19 cellular contexts compared by ENCODE assay signal in genomic region chr11:61011239-61011870, GRCh38. TPM values are rescaled to one million over a fixed set of nuclear protein-coding genes. Genes with fewer than 3 reads are reported as not detected.
DNase-seq lines count a peak whose midpoint lies in the region; ATAC-seq lines count a peak whose summit lies in the region.
"Had no signal": no experiment of that assay in that cellular context is flagged by ENCODE, and none has a peak within 500 bp of the region (broad histone marks: within the 10 kb centered on the region; RNA-seq: fewer than 3 reads in every experiment).

No MANE protein-coding gene starts in this region.

- no peak overlapping the region for H3K4me3 ChIP-seq in BLaER1 treated with 17β-estradiol and CSF1 and Interleukin-3, amounts not matched to agents 10 nM and 100 nM
- H3K4me3 ChIP-seq in CD4-positive, alpha-beta memory T cell (ENCODE audit: low read length in 2 of 2) = no peak overlapping the region
- no peak overlapping the region for H3K4me3 ChIP-seq in naive thymus-derived CD4-positive, alpha-beta T cell (ENCODE audit: low read length)
- H3K4me3 ChIP-seq: lung, pancreas, sigmoid colon, upper lobe of left lung had no signal

- DNase-seq in CD4-positive, alpha-beta memory T cell = peak in 1 of 5 donors; percentile 23
- no peak for DNase-seq in activated T-helper 2 cell treated with anti-CD3 and anti-CD28 coated beads, Interferon-gamma antibody, Interleukin-2, Interleukin-4, amounts not matched to agents 10 μg/mL and 5 μg/mL and 100 μg/mL, durations not matched to agents 14 hours and 24 hours and 36 hours (ENCODE audit: low spot score)
- DNase-seq in naive thymus-derived CD4-positive, alpha-beta T cell = no peak
- DNase-seq in NCI-H774 (lab: John Stamatoyannopoulos, UW) = no peak
- DNase-seq in SIG-M5 (lab: John Stamatoyannopoulos, UW) = no peak
- no peak for DNase-seq in NCI-H187 (lab: John Stamatoyannopoulos, UW)
- DNase-seq: activated B cell treated with CpG ODN at 0.5 μM for 24 hours; activated naive CD8-positive, alpha-beta T cell treated with anti-CD3 and anti-CD28 coated beads, Interleukin-2, amount 10 ng/mL, durations not matched to agents 7 days and 5 days; cortex of kidney; H9; NCI-H1092 treated with DMSO at 0.1 percent for 48 hours; NCI-H524 treated with DMSO at 0.1 percent for 48 hours; sigmoid colon; stimulated activated CD4-positive, alpha-beta T cell treated with anti-CD3 and anti-CD28 coated beads, Interleukin-1b, Interleukin-23, amount 100 ng/mL, for 48 hours; T-cell had no signal

- peak overlapping the region; percentile 65 to 87 (median 76) for H3K4me2 ChIP-seq in BLaER1 treated with 17β-estradiol and CSF1 and Interleukin-3, amounts not matched to agents 10 nM and 100 nM

- peaks cover 55 to 87% of the 10 kb centered on the region in 2 donors for H3K36me3 Mint-ChIP-seq in CD4-positive, alpha-beta memory T cell
- H3K36me3 Mint-ChIP-seq in activated T-helper 2 cell treated with anti-CD3 and anti-CD28 coated beads, Interferon-gamma antibody, Interleukin-2, Interleukin-4, amounts not matched to agents 10 μg/mL and 5 μg/mL and 100 μg/mL, durations not matched to agents 14 hours and 24 hours and 36 hours (ENCODE audit: low read depth) = peaks cover 90% of the 10 kb centered on the region
- H3K36me3 Mint-ChIP-seq in naive thymus-derived CD4-positive, alpha-beta T cell = peaks cover 7 to 55% (median 37%) of the 10 kb centered on the region in 5 donors

- H3K9ac ChIP-seq in BLaER1 treated with 17β-estradiol and CSF1 and Interleukin-3, amounts not matched to agents 10 nM and 100 nM = peak overlapping the region in 4 of 11 experiments; percentile 32 to 65 (median 46); a peak in 4 of 22 replicates

- no peaks in the 10 kb centered on the region; a peak in 1 of 22 replicates for H4K20me1 ChIP-seq in BLaER1 treated with 17β-estradiol and CSF1 and Interleukin-3, amounts not matched to agents 10 nM and 100 nM

- CTCF ChIA-PET in CD4-positive, alpha-beta memory T cell (lab: Charles Lee; ENCODE audit: partially characterized antibody) = interaction anchor here (1.0 to 1.7 kb wide), 3 partner anchors 26 to 176 kb away, joined by 4 to 6 read pairs (median 4); no protein-coding TSS in a partner anchor
- CTCF ChIA-PET in naive thymus-derived CD4-positive, alpha-beta T cell (lab: Charles Lee) = interaction anchor here (0.6 to 0.9 kb wide), 3 partner anchors 9 to 40 kb away, joined by 3 to 4 read pairs (median 3); partner anchors contain the start of gene CD6

- H3K9me3 ChIP-seq in BLaER1 treated with 17β-estradiol and CSF1 and Interleukin-3, amounts not matched to agents 10 nM and 100 nM (replicated peaks in 1 of 11) = no peaks in the 10 kb centered on the region
- no peaks in the 10 kb centered on the region for H3K9me3 ChIP-seq in CD4-positive, alpha-beta memory T cell (ENCODE audit: control insufficient read depth in 1 of 2, low read length in 2 of 2)
- H3K9me3 ChIP-seq in naive thymus-derived CD4-positive, alpha-beta T cell (ENCODE audit: control insufficient read depth in 2 of 3, low read length in 3 of 3) = no peaks in the 10 kb centered on the region
- H3K9me3 ChIP-seq: pancreas, sigmoid colon, upper lobe of left lung had no signal

- peaks cover 0 to 6% (median 0%) of the 10 kb centered on the region in 8 donors for H3K9me3 Mint-ChIP-seq in CD4-positive, alpha-beta memory T cell
- no peaks in the 10 kb centered on the region for H3K9me3 Mint-ChIP-seq in activated T-helper 2 cell treated with anti-CD3 and anti-CD28 coated beads, Interferon-gamma antibody, Interleukin-2, Interleukin-4, amounts not matched to agents 10 μg/mL and 5 μg/mL and 100 μg/mL, durations not matched to agents 14 hours and 24 hours and 36 hours
- no peaks in the 10 kb centered on the region for H3K9me3 Mint-ChIP-seq in naive thymus-derived CD4-positive, alpha-beta T cell
- H3K9me3 Mint-ChIP-seq: activated B cell treated with CpG ODN at 0.5 μM for 24 hours; activated naive CD8-positive, alpha-beta T cell treated with anti-CD3 and anti-CD28 coated beads, Interleukin-2, amount 10 ng/mL, durations not matched to agents 7 days and 5 days; H9; T-cell had no signal

- peak overlapping the region in 6 of 7 donors; percentile 27 to 99 (median 44) for H3K27ac Mint-ChIP-seq in CD4-positive, alpha-beta memory T cell
- peak overlapping the region; percentile 80 for H3K27ac Mint-ChIP-seq in activated T-helper 2 cell treated with anti-CD3 and anti-CD28 coated beads, Interferon-gamma antibody, Interleukin-2, Interleukin-4, amounts not matched to agents 10 μg/mL and 5 μg/mL and 100 μg/mL, durations not matched to agents 14 hours and 24 hours and 36 hours
- H3K27ac Mint-ChIP-seq in naive thymus-derived CD4-positive, alpha-beta T cell = peak overlapping the region; percentile 46 to 93 (median 86)
- H3K27ac Mint-ChIP-seq: activated B cell treated with CpG ODN at 0.5 μM for 24 hours, H9 had no signal

- no peak overlapping the region for H3K4me3 Mint-ChIP-seq in CD4-positive, alpha-beta memory T cell
- no peak overlapping the region for H3K4me3 Mint-ChIP-seq in activated T-helper 2 cell treated with anti-CD3 and anti-CD28 coated beads, Interferon-gamma antibody, Interleukin-2, Interleukin-4, amounts not matched to agents 10 μg/mL and 5 μg/mL and 100 μg/mL, durations not matched to agents 14 hours and 24 hours and 36 hours (ENCODE audit: low read depth)
- peak overlapping the region in 2 of 10 donors; percentile 18 to 22 for H3K4me3 Mint-ChIP-seq in naive thymus-derived CD4-positive, alpha-beta T cell
- H3K4me3 Mint-ChIP-seq: activated naive CD8-positive, alpha-beta T cell treated with anti-CD3 and anti-CD28 coated beads, Interleukin-2, amount 10 ng/mL, durations not matched to agents 7 days and 5 days; H9 had no signal

- H3K4me1 ChIP-seq in BLaER1 treated with 17β-estradiol and CSF1 and Interleukin-3, amounts not matched to agents 10 nM and 100 nM = peaks cover 32 to 54% (median 39%) of the 10 kb centered on the region in 10 experiments
- H3K4me1 ChIP-seq in CD4-positive, alpha-beta memory T cell (ENCODE audit: insufficient read depth, low read length) = peaks cover 35% of the 10 kb centered on the region
- H3K4me1 ChIP-seq in naive thymus-derived CD4-positive, alpha-beta T cell (ENCODE audit: control insufficient read depth in 2 of 2, insufficient read depth in 2 of 2, low read length in 2 of 2) = peaks cover 0 to 40% of the 10 kb centered on the region in 2 donors

- H3K27me3 ChIP-seq in BLaER1 treated with 17β-estradiol and CSF1 and Interleukin-3, amounts not matched to agents 10 nM and 100 nM = peaks cover 26 to 32% (median 29%) of the 10 kb centered on the region in 11 experiments
- H3K27me3 ChIP-seq in CD4-positive, alpha-beta memory T cell (ENCODE audit: insufficient read depth, low read length) = no peaks in the 10 kb centered on the region
- no peaks in the 10 kb centered on the region for H3K27me3 ChIP-seq in naive thymus-derived CD4-positive, alpha-beta T cell (ENCODE audit: control insufficient read depth in 2 of 2, insufficient read depth in 2 of 2, low read length in 2 of 2)
- H3K27me3 ChIP-seq: pancreas had no signal

- H3K4me1 Mint-ChIP-seq in CD4-positive, alpha-beta memory T cell = peaks cover 14 to 55% (median 34%) of the 10 kb centered on the region in 4 donors
- H3K4me1 Mint-ChIP-seq in activated T-helper 2 cell treated with anti-CD3 and anti-CD28 coated beads, Interferon-gamma antibody, Interleukin-2, Interleukin-4, amounts not matched to agents 10 μg/mL and 5 μg/mL and 100 μg/mL, durations not matched to agents 14 hours and 24 hours and 36 hours (ENCODE audit: low read depth) = peaks cover 28% of the 10 kb centered on the region
- peaks cover 36 to 72% (median 62%) of the 10 kb centered on the region in 7 donors for H3K4me1 Mint-ChIP-seq in naive thymus-derived CD4-positive, alpha-beta T cell

- no peaks in the 10 kb centered on the region for H3K36me3 ChIP-seq in BLaER1 treated with 17β-estradiol and CSF1 and Interleukin-3, amounts not matched to agents 10 nM and 100 nM
- H3K36me3 ChIP-seq in CD4-positive, alpha-beta memory T cell (ENCODE audit: insufficient read depth, low read length) = peaks cover 94% of the 10 kb centered on the region
- peaks cover 37 to 92% (median 48%) of the 10 kb centered on the region in 3 experiments for H3K36me3 ChIP-seq in naive thymus-derived CD4-positive, alpha-beta T cell (ENCODE audit: control insufficient read depth in 2 of 3, insufficient read depth in 3 of 3, low read length in 3 of 3)
- H3K36me3 ChIP-seq: pancreas, sigmoid colon, upper lobe of left lung had no signal

- no peak for ATAC-seq in naive thymus-derived CD4-positive, alpha-beta T cell
- ATAC-seq: T-cell had no signal

- peak overlapping the region in 6 of 11 experiments; percentile 12 to 63 (median 56); a peak in 8 of 22 replicates for H3K27ac ChIP-seq in BLaER1 treated with 17β-estradiol and CSF1 and Interleukin-3, amounts not matched to agents 10 nM and 100 nM
- no peak overlapping the region for H3K27ac ChIP-seq in CD4-positive, alpha-beta memory T cell (ENCODE audit: low read depth, low read length)
- H3K27ac ChIP-seq in naive thymus-derived CD4-positive, alpha-beta T cell (ENCODE audit: low read depth, low read length) = peak overlapping the region; percentile 49
- H3K27ac ChIP-seq: pancreas, sigmoid colon had no signal

- H3K27me3 Mint-ChIP-seq in CD4-positive, alpha-beta memory T cell = no peaks in the 10 kb centered on the region
- no peaks in the 10 kb centered on the region for H3K27me3 Mint-ChIP-seq in activated T-helper 2 cell treated with anti-CD3 and anti-CD28 coated beads, Interferon-gamma antibody, Interleukin-2, Interleukin-4, amounts not matched to agents 10 μg/mL and 5 μg/mL and 100 μg/mL, durations not matched to agents 14 hours and 24 hours and 36 hours (ENCODE audit: low read depth)
- no peaks in the 10 kb centered on the region for H3K27me3 Mint-ChIP-seq in naive thymus-derived CD4-positive, alpha-beta T cell
- H3K27me3 Mint-ChIP-seq: activated naive CD8-positive, alpha-beta T cell treated with anti-CD3 and anti-CD28 coated beads, Interleukin-2, amount 10 ng/mL, durations not matched to agents 7 days and 5 days; T-cell had no signal

- POLR2A ChIA-PET in CD4-positive, alpha-beta memory T cell (lab: Charles Lee; ENCODE audit: partially characterized antibody) = interaction anchor here (1.0 to 5.1 kb wide), 9 partner anchors 9 to 102 kb away, joined by 3 to 31 read pairs (median 6); no protein-coding TSS in a partner anchor
- POLR2A ChIA-PET in naive thymus-derived CD4-positive, alpha-beta T cell (lab: Charles Lee) = interaction anchor here (0.7 to 2.1 kb wide), 5 partner anchors 9 to 47 kb away, joined by 3 to 8 read pairs (median 4); no protein-coding TSS in a partner anchor

- intact Hi-C loops in CD4-positive, alpha-beta memory T cell (cut with micrococcal nuclease) = no loop called here
- intact Hi-C loops in activated T-helper 2 cell treated with anti-CD3 and anti-CD28 coated beads, Interferon-gamma antibody, Interleukin-2, Interleukin-4, amounts not matched to agents 10 μg/mL and 5 μg/mL and 100 μg/mL, durations not matched to agents 14 hours and 24 hours and 36 hours (cut with micrococcal nuclease) = no loop called here
- intact Hi-C loops in naive thymus-derived CD4-positive, alpha-beta T cell (cut with micrococcal nuclease) = no loop called here

RNA-seq across cellular contexts. Expression of gene CD6, which starts 39.9 kb away (rescaled TPM):
- 100 to 1,000 TPM; 414 to 428 TPM for total RNA-seq in CD4-positive, alpha-beta memory T cell
- 100 to 1,000 TPM; 281 to 298 TPM for polyA plus RNA-seq in CD4-positive, alpha-beta memory T cell
- 308 and 327 TPM in 2 replicates for total RNA-seq in activated T-helper 2 cell treated with anti-CD3 and anti-CD28 coated beads, Interferon-gamma antibody, Interleukin-2, Interleukin-4, amounts not matched to agents 10 μg/mL and 5 μg/mL and 100 μg/mL, durations not matched to agents 14 hours and 24 hours and 36 hours
- 100 to 1,000 TPM; 361 to 653 (median 430) TPM for total RNA-seq in naive thymus-derived CD4-positive, alpha-beta T cell
- 100 to 1,000 TPM; 195 to 303 TPM for polyA plus RNA-seq in naive thymus-derived CD4-positive, alpha-beta T cell
- total RNA-seq: H9 had no signal

RNA-seq across cellular contexts. Expression of gene SLC15A3, which starts 59.4 kb away (rescaled TPM):
- 1 to 10 TPM; 4.6 to 5.4 TPM for total RNA-seq in CD4-positive, alpha-beta memory T cell
- polyA plus RNA-seq in CD4-positive, alpha-beta memory T cell = under 1 TPM in 1 of 2 donors, not detected in 1; 0.29 TPM
- 2.1 and 2.2 TPM in 2 replicates for total RNA-seq in activated T-helper 2 cell treated with anti-CD3 and anti-CD28 coated beads, Interferon-gamma antibody, Interleukin-2, Interleukin-4, amounts not matched to agents 10 μg/mL and 5 μg/mL and 100 μg/mL, durations not matched to agents 14 hours and 24 hours and 36 hours
- total RNA-seq in naive thymus-derived CD4-positive, alpha-beta T cell = 100 to 1,000 TPM in 1 of 5 experiments, 10 to 100 TPM in 3, 1 to 10 TPM in 1; 2.9 to 101 (median 10.8) TPM
- 1 to 10 TPM in 1 of 2 donors, under 1 TPM in 1; 0.85 to 2.6 TPM for polyA plus RNA-seq in naive thymus-derived CD4-positive, alpha-beta T cell
